In genomic region chr1:1437904-1438376, GRCh38 we compare ENCODE assay signal across 8 cellular contexts. TPM values are rescaled to one million over a fixed set of nuclear protein-coding genes. Genes with fewer than 3 reads are reported as not detected.
DNase-seq lines count a peak whose midpoint lies in the region; ATAC-seq lines count a peak whose summit lies in the region.
"Had no signal": no experiment of that assay in that cellular context is flagged by ENCODE, and none has a peak within 500 bp of the region (broad histone marks: within the 10 kb centered on the region; RNA-seq: fewer than 3 reads in every experiment).

No MANE protein-coding gene starts in this region.

- H3K4me3 Mint-ChIP-seq in stimulated activated naive B cell treated with anti-CD40 and anti-IgM and Interleukin-4, amounts not matched to agents 10 μg/mL and 1 μg/mL and 100 μg/mL, for 72 hours = no peak overlapping the region
- H3K4me3 Mint-ChIP-seq: activated T-cell treated with anti-CD3 and anti-CD28 coated beads, Interleukin-2, amount 50 U/mL, for 72 hours had no signal

- peak; percentile 52 for ATAC-seq in GM18498 (IDR thresholded peaks at IDR 0.05; ENCODE audit: unreplicated experiment)
- peak; percentile 61 for ATAC-seq in HG03354 (IDR thresholded peaks at IDR 0.05; ENCODE audit: poor library complexity, severe bottlenecking, unreplicated experiment)
- peak; percentile 23 to 28 for ATAC-seq in stimulated activated naive B cell treated with anti-CD40 and anti-IgM and Interleukin-4, amounts not matched to agents 10 μg/mL and 1 μg/mL and 100 μg/mL, for 72 hours (replicated peaks)
- ATAC-seq in sciatic nerve = no peak
- no peak for ATAC-seq in HG02610 (IDR thresholded peaks at IDR 0.05; ENCODE audit: unreplicated experiment)
- ATAC-seq: activated T-cell treated with anti-CD3 and anti-CD28 coated beads, Interleukin-2, amount 50 U/mL, for 72 hours had no signal

- DNase-seq in ecto neural progenitor cell (ENCODE audit: low spot score) = peak; percentile 47
- no peak for DNase-seq in stimulated activated naive B cell treated with anti-CD40 and anti-IgM and Interleukin-4, amounts not matched to agents 10 μg/mL and 1 μg/mL and 100 μg/mL, for 72 hours
- DNase-seq in NCI-H748 treated with DMSO at 0.1 percent for 48 hours (lab: John Stamatoyannopoulos, UW) = no peak
- DNase-seq in sciatic nerve (ENCODE audit: low spot score) = no peak
- DNase-seq: activated T-cell treated with anti-CD3 and anti-CD28 coated beads, Interleukin-2, amount 50 U/mL, for 72 hours had no signal

- intact Hi-C loops in sciatic nerve (cut with DNase I) = no loop called here

- no peak overlapping the region for H3K27ac Mint-ChIP-seq in stimulated activated naive B cell treated with anti-CD40 and anti-IgM and Interleukin-4, amounts not matched to agents 10 μg/mL and 1 μg/mL and 100 μg/mL, for 72 hours
- H3K27ac Mint-ChIP-seq: activated T-cell treated with anti-CD3 and anti-CD28 coated beads, Interleukin-2, amount 50 U/mL, for 72 hours had no signal

- H3K4me1 Mint-ChIP-seq in stimulated activated naive B cell treated with anti-CD40 and anti-IgM and Interleukin-4, amounts not matched to agents 10 μg/mL and 1 μg/mL and 100 μg/mL, for 72 hours = peaks cover 17 to 37% of the 10 kb centered on the region in 2 donors

- no peaks in the 10 kb centered on the region for H3K9me3 Mint-ChIP-seq in stimulated activated naive B cell treated with anti-CD40 and anti-IgM and Interleukin-4, amounts not matched to agents 10 μg/mL and 1 μg/mL and 100 μg/mL, for 72 hours
- H3K9me3 Mint-ChIP-seq: activated T-cell treated with anti-CD3 and anti-CD28 coated beads, Interleukin-2, amount 50 U/mL, for 72 hours had no signal

- H3K36me3 Mint-ChIP-seq in stimulated activated naive B cell treated with anti-CD40 and anti-IgM and Interleukin-4, amounts not matched to agents 10 μg/mL and 1 μg/mL and 100 μg/mL, for 72 hours = no peaks in the 10 kb centered on the region

- H3K27me3 Mint-ChIP-seq in stimulated activated naive B cell treated with anti-CD40 and anti-IgM and Interleukin-4, amounts not matched to agents 10 μg/mL and 1 μg/mL and 100 μg/mL, for 72 hours = peaks cover 15 to 52% of the 10 kb centered on the region in 2 donors

RNA-seq across cellular contexts. Expression of gene VWA1, which starts 2.5 kb away (rescaled TPM):
- 175 TPM for total RNA-seq in sciatic nerve

RNA-seq across cellular contexts. Expression of gene ATAD3C, which starts 11.5 kb away (rescaled TPM):
- 2.4 TPM for total RNA-seq in sciatic nerve

RNA-seq across cellular contexts. Expression of gene ANKRD65, which starts 16.9 kb away (rescaled TPM):
- total RNA-seq in sciatic nerve = 11.2 TPM

RNA-seq across cellular contexts. Expression of gene MRPL20, which starts 30.8 kb away (rescaled TPM):
- total RNA-seq in sciatic nerve = 75.6 TPM

RNA-seq across cellular contexts. Expression of gene ATAD3B, which starts 33.6 kb away (rescaled TPM):
- 28.6 TPM for total RNA-seq in sciatic nerve

Comparison
In these comparisons a context has a peak if more than half of its experiments do, and no peak if none do; other contexts are left out.
1. ATAC-seq: peak in GM18498 (single experiment), HG03354 (single experiment) and stimulated activated naive B cell treated with anti-CD40 and anti-IgM and Interleukin-4, amounts not matched to agents 10 μg/mL and 1 μg/mL and 100 μg/mL, for 72 hours (2 of 2); none in sciatic nerve (single experiment) and HG02610 (single experiment).